2 cellular contexts compared by ENCODE assay signal in genomic region chr19:51539821-51540366, GRCh38.
TF ChIP-seq lines count a peak whose summit lies in the region.

No MANE protein-coding gene starts in this region.

TF ChIP-seq in K562, 482 proteins besides CTCF, POLR2A, EP300 and RAD21 (continues in another document):
- TF ChIP-seq NUFIP1 (IDR thresholded peaks at IDR 0.05; ENCODE audit: partially characterized antibody) (no peak), ETS2 (tag; IDR thresholded peaks at IDR 0.05; ENCODE audit: borderline replicate concordance, poor library complexity, severe bottlenecking) (no peak), ZNF146 (CRISPR knock-in tag; IDR thresholded peaks at IDR 0.05; ENCODE audit: unreplicated experiment) (no peak), FOS (IDR thresholded peaks at IDR 0.05; ENCODE audit: extremely low read depth, insufficient read length) (no peak), MIER1 (IDR thresholded peaks at IDR 0.05; ENCODE audit: low read depth) (no peak), TAL1 (IDR thresholded peaks at IDR 0.05) (no peak), ZNF79 (CRISPR knock-in tag; IDR thresholded peaks at IDR 0.05; ENCODE audit: low read depth) (0 out of 2 replicates have a peak, but pooled peaks have one; percentile 20), ZNF75A (CRISPR knock-in tag; IDR thresholded peaks at IDR 0.05) (no peak), THRAP3 (IDR thresholded peaks at IDR 0.05; ENCODE audit: borderline replicate concordance) (no peak), ZNF239 (CRISPR knock-in tag; IDR thresholded peaks at IDR 0.05) (peak; percentile 16; the same call in 1 of the 2 replicates), ZBTB5 (IDR thresholded peaks at IDR 0.05) (no peak), BRD9 (IDR thresholded peaks at IDR 0.05; ENCODE audit: low read depth, partially characterized antibody) (no peak), ZNF583 (CRISPR knock-in tag; IDR thresholded peaks at IDR 0.05) (no peak), ZNF696 (CRISPR knock-in tag; conservative IDR thresholded peaks at IDR 0.05) (no peak), ZNF224 (CRISPR knock-in tag; IDR thresholded peaks at IDR 0.05) (no peak), ARID3B (CRISPR knock-in tag; IDR thresholded peaks at IDR 0.05; ENCODE audit: borderline replicate concordance) (no peak), JUNB (CRISPR knock-in tag; conservative IDR thresholded peaks at IDR 0.05) (no peak), DMBX1 (CRISPR knock-in tag; IDR thresholded peaks at IDR 0.05; ENCODE audit: borderline replicate concordance) (no peak), ELF2 (CRISPR knock-in tag; IDR thresholded peaks at IDR 0.05) (peak; percentile 65; the same call in 1 of the 2 replicates), ZNF143 (CRISPR knock-in tag; IDR thresholded peaks at IDR 0.05) (no peak), ZBTB34 (CRISPR knock-in tag; IDR thresholded peaks at IDR 0.05) (no peak), SRF (CRISPR knock-in tag; IDR thresholded peaks at IDR 0.05) (no peak), GATAD2A (IDR thresholded peaks at IDR 0.05) (no peak), MEIS2 (IDR thresholded peaks at IDR 0.05; ENCODE audit: partially characterized antibody) (no peak), NFXL1 (CRISPR knock-in tag; IDR thresholded peaks at IDR 0.05) (no peak), KAT7 (CRISPR knock-in tag; IDR thresholded peaks at IDR 0.05; ENCODE audit: borderline replicate concordance) (0 out of 2 replicates have a peak, but pooled peaks have one; percentile 46), XRCC4 (IDR thresholded peaks at IDR 0.05; ENCODE audit: extremely low read depth, insufficient read depth, insufficient read length) (no peak), TEAD4 (IDR thresholded peaks at IDR 0.05; ENCODE audit: low read length) (no peak), TEAD4 (CRISPR knock-in tag; IDR thresholded peaks at IDR 0.05; ENCODE audit: borderline replicate concordance) (no peak), STAT5B (CRISPR knock-in tag; IDR thresholded peaks at IDR 0.05) (no peak), E4F1 (CRISPR knock-in tag; IDR thresholded peaks at IDR 0.05; ENCODE audit: borderline replicate concordance) (peak; percentile 59; the same call in 1 of the 2 replicates), ZNF766 (CRISPR knock-in tag; conservative IDR thresholded peaks at IDR 0.05) (no peak), ZNF311 (CRISPR knock-in tag; IDR thresholded peaks at IDR 0.05) (peak; percentile 85)

TF ChIP-seq in endothelial cell of umbilical vein, 7 proteins besides CTCF, POLR2A, EP300 and RAD21:
- TF ChIP-seq POLR2AphosphoS5 (IDR thresholded peaks at IDR 0.05; ENCODE audit: insufficient read depth, low read depth, low read length) (no peak), GATA2 (IDR thresholded peaks at IDR 0.05; ENCODE audit: insufficient read depth, insufficient read length, low read depth, low read length) (no peak), MAX (IDR thresholded peaks at IDR 0.05; ENCODE audit: insufficient read depth, insufficient read length) (no peak), FOS (IDR thresholded peaks at IDR 0.05; ENCODE audit: borderline replicate concordance, insufficient read depth, low read length) (no peak), EZH2 (IDR thresholded peaks at IDR 0.05; ENCODE audit: borderline replicate concordance, low read depth, low read length, severe bottlenecking) (no peak), JUN (IDR thresholded peaks at IDR 0.05; ENCODE audit: borderline replicate concordance, insufficient read depth, insufficient read length, low read depth) (no peak), MYC (IDR thresholded peaks at IDR 0.05; ENCODE audit: low read depth, low read length) (no peak)
TF ChIP-seq in endothelial cell of umbilical vein: peak in this region for 0.
